In the genomic region with DNA sequence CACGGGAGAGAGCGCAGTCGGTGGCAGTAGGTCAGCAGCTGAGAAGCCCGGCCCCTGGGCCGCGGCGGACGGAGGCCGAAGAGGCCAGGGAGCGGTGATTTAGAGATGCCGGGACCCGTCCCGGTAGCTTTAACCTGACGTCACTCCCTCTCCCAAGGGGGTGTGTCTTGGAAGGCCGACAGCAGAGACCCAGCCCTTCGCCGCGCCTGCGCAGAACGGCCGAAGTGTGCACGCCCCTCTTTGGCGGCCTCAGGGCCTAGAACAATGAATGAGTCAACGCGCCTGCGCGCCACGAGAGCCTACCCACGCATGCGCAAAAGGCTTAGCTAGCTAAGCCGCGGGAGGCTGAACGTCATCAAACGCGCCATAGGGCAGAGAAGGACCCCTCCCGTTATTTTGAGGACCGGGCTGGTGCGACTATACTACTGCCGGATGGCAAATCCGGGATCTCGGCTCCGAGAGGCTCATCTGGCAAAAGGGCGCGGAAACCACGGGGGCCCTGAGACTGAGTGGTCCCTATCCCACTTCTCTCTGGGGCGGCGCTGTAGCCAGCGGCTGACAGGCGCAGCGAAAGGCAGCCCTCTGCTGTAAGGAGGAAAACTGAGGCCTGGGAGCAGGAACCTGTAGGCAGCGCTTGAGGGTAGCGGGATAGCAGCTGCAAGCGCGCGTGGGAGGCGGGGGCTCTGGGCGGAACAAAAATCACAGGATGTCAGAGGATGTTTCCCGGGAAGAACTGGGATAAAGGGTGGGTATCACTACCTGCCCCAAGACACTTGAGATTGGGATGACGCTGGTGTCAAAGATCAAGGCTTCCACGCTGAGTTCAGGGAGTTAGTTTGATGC, we compare ENCODE assay signal across 1 cellular context.
TF ChIP-seq lines count a peak whose summit lies in the region.

A gene with protein sequence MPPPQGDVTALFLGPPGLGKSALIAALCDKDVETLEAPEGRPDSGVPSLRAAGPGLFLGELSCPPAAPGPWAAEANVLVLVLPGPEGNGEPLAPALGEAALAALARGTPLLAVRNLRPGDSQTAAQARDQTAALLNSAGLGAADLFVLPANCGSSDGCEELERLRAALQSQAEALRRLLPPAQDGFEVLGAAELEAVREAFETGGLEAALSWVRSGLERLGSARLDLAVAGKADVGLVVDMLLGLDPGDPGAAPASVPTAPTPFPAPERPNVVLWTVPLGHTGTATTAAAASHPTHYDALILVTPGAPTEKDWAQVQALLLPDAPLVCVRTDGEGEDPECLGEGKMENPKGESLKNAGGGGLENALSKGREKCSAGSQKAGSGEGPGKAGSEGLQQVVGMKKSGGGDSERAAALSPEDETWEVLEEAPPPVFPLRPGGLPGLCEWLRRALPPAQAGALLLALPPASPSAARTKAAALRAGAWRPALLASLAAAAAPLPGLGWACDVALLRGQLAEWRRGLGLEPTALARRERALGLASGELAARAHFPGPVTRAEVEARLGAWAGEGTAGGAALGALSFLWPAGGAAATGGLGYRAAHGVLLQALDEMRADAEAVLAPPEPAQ (minus strand): TSS at position 136 of the 843 bp plus-strand sequence. CDS start 796 bp downstream, outside the sequence.
A gene with protein sequence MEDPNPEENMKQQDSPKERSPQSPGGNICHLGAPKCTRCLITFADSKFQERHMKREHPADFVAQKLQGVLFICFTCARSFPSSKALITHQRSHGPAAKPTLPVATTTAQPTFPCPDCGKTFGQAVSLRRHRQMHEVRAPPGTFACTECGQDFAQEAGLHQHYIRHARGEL (plus strand): TSS at position 597 of the 843 bp plus-strand sequence. CDS start 514 bp downstream, outside the sequence.

TF ChIP-seq in GM12878, 131 proteins besides CTCF, POLR2A, EP300 and RAD21 (continued from another document and continues in another):
- TF ChIP-seq, protein P1, sequence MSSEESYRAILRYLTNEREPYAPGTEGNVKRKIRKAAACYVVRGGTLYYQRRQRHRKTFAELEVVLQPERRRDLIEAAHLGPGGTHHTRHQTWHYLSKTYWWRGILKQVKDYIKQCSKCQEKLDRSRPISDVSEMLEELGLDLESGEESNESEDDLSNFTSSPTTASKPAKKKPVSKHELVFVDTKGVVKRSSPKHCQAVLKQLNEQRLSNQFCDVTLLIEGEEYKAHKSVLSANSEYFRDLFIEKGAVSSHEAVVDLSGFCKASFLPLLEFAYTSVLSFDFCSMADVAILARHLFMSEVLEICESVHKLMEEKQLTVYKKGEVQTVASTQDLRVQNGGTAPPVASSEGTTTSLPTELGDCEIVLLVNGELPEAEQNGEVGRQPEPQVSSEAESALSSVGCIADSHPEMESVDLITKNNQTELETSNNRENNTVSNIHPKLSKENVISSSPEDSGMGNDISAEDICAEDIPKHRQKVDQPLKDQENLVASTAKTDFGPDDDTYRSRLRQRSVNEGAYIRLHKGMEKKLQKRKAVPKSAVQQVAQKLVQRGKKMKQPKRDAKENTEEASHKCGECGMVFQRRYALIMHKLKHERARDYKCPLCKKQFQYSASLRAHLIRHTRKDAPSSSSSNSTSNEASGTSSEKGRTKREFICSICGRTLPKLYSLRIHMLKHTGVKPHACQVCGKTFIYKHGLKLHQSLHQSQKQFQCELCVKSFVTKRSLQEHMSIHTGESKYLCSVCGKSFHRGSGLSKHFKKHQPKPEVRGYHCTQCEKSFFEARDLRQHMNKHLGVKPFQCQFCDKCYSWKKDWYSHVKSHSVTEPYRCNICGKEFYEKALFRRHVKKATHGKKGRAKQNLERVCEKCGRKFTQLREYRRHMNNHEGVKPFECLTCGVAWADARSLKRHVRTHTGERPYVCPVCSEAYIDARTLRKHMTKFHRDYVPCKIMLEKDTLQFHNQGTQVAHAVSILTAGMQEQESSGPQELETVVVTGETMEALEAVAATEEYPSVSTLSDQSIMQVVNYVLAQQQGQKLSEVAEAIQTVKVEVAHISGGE (CRISPR knock-in tag; IDR thresholded peaks at IDR 0.05) = no peak
- TF ChIP-seq MTA3 (IDR thresholded peaks at IDR 0.05; ENCODE audit: borderline replicate concordance, low read length) (no peak), TCF12 (IDR thresholded peaks at IDR 0.05; ENCODE audit: low read depth, low read length) (no peak), NR2C2 (IDR thresholded peaks at IDR 0.05; ENCODE audit: borderline replicate concordance, control insufficient read depth, insufficient read length, low read depth) (no peak), GABPA (IDR thresholded peaks at IDR 0.05; ENCODE audit: low read depth) (no peak), KDM1A (IDR thresholded peaks at IDR 0.05; ENCODE audit: borderline replicate concordance) (no peak), POLR2AphosphoS5 (IDR thresholded peaks at IDR 0.05; ENCODE audit: low read length) (peak; percentile 46; the same call in 1 of the 2 replicates), CHD4 (IDR thresholded peaks at IDR 0.05) (no peak), RB1 (IDR thresholded peaks at IDR 0.05; ENCODE audit: borderline replicate concordance) (peak; percentile 97; the same call in 1 of the 2 replicates), ZNF217 (IDR thresholded peaks at IDR 0.05) (no peak), STAT3 (IDR thresholded peaks at IDR 0.05; ENCODE audit: low read depth, low read length) (no peak), FOXK2 (IDR thresholded peaks at IDR 0.05) (peak; percentile 61), ETV6 (conservative IDR thresholded peaks at IDR 0.05 in 1 of 2, IDR thresholded peaks at IDR 0.05 in 1 of 2; ENCODE audit: borderline replicate concordance in 1 of 2, low read depth in 1 of 2) (no peak), MYB (IDR thresholded peaks at IDR 0.05; ENCODE audit: borderline replicate concordance, low read depth, low read length) (peak; percentile 100), YBX1 (IDR thresholded peaks at IDR 0.05) (no peak), CEBPB (IDR thresholded peaks at IDR 0.05; ENCODE audit: borderline replicate concordance in 1 of 2, low read depth in 2 of 2, low read length in 2 of 2) (no peak), CREB1 (IDR thresholded peaks at IDR 0.05; ENCODE audit: low read depth) (peak; percentile 100), ZNF384 (IDR thresholded peaks at IDR 0.05; ENCODE audit: borderline replicate concordance, low read depth, low read length) (no peak)
- TF ChIP-seq, protein P2, sequence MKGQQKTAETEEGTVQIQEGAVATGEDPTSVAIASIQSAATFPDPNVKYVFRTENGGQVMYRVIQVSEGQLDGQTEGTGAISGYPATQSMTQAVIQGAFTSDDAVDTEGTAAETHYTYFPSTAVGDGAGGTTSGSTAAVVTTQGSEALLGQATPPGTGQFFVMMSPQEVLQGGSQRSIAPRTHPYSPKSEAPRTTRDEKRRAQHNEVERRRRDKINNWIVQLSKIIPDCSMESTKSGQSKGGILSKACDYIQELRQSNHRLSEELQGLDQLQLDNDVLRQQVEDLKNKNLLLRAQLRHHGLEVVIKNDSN (IDR thresholded peaks at IDR 0.05; ENCODE audit: borderline replicate concordance, extremely low read length, insufficient read depth, low read depth, low read length) = no peak
- TF ChIP-seq, protein P3, sequence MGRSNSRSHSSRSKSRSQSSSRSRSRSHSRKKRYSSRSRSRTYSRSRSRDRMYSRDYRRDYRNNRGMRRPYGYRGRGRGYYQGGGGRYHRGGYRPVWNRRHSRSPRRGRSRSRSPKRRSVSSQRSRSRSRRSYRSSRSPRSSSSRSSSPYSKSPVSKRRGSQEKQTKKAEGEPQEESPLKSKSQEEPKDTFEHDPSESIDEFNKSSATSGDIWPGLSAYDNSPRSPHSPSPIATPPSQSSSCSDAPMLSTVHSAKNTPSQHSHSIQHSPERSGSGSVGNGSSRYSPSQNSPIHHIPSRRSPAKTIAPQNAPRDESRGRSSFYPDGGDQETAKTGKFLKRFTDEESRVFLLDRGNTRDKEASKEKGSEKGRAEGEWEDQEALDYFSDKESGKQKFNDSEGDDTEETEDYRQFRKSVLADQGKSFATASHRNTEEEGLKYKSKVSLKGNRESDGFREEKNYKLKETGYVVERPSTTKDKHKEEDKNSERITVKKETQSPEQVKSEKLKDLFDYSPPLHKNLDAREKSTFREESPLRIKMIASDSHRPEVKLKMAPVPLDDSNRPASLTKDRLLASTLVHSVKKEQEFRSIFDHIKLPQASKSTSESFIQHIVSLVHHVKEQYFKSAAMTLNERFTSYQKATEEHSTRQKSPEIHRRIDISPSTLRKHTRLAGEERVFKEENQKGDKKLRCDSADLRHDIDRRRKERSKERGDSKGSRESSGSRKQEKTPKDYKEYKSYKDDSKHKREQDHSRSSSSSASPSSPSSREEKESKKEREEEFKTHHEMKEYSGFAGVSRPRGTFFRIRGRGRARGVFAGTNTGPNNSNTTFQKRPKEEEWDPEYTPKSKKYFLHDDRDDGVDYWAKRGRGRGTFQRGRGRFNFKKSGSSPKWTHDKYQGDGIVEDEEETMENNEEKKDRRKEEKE (IDR thresholded peaks at IDR 0.05) = no peak
- TF ChIP-seq, protein P4, sequence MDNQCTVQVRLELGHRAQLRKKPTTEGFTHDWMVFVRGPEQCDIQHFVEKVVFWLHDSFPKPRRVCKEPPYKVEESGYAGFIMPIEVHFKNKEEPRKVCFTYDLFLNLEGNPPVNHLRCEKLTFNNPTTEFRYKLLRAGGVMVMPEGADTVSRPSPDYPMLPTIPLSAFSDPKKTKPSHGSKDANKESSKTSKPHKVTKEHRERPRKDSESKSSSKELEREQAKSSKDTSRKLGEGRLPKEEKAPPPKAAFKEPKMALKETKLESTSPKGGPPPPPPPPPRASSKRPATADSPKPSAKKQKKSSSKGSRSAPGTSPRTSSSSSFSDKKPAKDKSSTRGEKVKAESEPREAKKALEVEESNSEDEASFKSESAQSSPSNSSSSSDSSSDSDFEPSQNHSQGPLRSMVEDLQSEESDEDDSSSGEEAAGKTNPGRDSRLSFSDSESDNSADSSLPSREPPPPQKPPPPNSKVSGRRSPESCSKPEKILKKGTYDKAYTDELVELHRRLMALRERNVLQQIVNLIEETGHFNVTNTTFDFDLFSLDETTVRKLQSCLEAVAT (IDR thresholded peaks at IDR 0.05) = no peak; the same call in 1 of the 2 replicates
- TF ChIP-seq, protein P5, sequence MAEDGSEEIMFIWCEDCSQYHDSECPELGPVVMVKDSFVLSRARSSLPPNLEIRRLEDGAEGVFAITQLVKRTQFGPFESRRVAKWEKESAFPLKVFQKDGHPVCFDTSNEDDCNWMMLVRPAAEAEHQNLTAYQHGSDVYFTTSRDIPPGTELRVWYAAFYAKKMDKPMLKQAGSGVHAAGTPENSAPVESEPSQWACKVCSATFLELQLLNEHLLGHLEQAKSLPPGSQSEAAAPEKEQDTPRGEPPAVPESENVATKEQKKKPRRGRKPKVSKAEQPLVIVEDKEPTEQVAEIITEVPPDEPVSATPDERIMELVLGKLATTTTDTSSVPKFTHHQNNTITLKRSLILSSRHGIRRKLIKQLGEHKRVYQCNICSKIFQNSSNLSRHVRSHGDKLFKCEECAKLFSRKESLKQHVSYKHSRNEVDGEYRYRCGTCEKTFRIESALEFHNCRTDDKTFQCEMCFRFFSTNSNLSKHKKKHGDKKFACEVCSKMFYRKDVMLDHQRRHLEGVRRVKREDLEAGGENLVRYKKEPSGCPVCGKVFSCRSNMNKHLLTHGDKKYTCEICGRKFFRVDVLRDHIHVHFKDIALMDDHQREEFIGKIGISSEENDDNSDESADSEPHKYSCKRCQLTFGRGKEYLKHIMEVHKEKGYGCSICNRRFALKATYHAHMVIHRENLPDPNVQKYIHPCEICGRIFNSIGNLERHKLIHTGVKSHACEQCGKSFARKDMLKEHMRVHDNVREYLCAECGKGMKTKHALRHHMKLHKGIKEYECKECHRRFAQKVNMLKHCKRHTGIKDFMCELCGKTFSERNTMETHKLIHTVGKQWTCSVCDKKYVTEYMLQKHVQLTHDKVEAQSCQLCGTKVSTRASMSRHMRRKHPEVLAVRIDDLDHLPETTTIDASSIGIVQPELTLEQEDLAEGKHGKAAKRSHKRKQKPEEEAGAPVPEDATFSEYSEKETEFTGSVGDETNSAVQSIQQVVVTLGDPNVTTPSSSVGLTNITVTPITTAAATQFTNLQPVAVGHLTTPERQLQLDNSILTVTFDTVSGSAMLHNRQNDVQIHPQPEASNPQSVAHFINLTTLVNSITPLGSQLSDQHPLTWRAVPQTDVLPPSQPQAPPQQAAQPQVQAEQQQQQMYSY (CRISPR knock-in tag; IDR thresholded peaks at IDR 0.05) = no peak
- TF ChIP-seq, protein P6, sequence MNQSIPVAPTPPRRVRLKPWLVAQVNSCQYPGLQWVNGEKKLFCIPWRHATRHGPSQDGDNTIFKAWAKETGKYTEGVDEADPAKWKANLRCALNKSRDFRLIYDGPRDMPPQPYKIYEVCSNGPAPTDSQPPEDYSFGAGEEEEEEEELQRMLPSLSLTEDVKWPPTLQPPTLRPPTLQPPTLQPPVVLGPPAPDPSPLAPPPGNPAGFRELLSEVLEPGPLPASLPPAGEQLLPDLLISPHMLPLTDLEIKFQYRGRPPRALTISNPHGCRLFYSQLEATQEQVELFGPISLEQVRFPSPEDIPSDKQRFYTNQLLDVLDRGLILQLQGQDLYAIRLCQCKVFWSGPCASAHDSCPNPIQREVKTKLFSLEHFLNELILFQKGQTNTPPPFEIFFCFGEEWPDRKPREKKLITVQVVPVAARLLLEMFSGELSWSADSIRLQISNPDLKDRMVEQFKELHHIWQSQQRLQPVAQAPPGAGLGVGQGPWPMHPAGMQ (IDR thresholded peaks at IDR 0.05; ENCODE audit: borderline replicate concordance) = peak; percentile 98
- TF ChIP-seq, protein P7, sequence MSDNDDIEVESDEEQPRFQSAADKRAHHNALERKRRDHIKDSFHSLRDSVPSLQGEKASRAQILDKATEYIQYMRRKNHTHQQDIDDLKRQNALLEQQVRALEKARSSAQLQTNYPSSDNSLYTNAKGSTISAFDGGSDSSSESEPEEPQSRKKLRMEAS (IDR thresholded peaks at IDR 0.05; ENCODE audit: low read depth, low read length) = no peak; the same call in 1 of the 2 replicates
- TF ChIP-seq, protein P8, sequence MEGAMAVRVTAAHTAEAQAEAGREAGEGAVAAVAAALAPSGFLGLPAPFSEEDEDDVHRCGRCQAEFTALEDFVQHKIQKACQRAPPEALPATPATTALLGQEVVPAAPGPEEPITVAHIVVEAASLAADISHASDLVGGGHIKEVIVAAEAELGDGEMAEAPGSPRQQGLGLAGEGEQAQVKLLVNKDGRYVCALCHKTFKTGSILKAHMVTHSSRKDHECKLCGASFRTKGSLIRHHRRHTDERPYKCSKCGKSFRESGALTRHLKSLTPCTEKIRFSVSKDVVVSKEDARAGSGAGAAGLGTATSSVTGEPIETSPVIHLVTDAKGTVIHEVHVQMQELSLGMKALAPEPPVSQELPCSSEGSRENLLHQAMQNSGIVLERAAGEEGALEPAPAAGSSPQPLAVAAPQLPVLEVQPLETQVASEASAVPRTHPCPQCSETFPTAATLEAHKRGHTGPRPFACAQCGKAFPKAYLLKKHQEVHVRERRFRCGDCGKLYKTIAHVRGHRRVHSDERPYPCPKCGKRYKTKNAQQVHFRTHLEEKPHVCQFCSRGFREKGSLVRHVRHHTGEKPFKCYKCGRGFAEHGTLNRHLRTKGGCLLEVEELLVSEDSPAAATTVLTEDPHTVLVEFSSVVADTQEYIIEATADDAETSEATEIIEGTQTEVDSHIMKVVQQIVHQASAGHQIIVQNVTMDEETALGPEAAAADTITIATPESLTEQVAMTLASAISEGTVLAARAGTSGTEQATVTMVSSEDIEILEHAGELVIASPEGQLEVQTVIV (IDR thresholded peaks at IDR 0.05; ENCODE audit: borderline replicate concordance, partially characterized antibody) = no peak
- TF ChIP-seq, protein P9, sequence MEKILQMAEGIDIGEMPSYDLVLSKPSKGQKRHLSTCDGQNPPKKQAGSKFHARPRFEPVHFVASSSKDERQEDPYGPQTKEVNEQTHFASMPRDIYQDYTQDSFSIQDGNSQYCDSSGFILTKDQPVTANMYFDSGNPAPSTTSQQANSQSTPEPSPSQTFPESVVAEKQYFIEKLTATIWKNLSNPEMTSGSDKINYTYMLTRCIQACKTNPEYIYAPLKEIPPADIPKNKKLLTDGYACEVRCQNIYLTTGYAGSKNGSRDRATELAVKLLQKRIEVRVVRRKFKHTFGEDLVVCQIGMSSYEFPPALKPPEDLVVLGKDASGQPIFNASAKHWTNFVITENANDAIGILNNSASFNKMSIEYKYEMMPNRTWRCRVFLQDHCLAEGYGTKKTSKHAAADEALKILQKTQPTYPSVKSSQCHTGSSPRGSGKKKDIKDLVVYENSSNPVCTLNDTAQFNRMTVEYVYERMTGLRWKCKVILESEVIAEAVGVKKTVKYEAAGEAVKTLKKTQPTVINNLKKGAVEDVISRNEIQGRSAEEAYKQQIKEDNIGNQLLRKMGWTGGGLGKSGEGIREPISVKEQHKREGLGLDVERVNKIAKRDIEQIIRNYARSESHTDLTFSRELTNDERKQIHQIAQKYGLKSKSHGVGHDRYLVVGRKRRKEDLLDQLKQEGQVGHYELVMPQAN (conservative IDR thresholded peaks at IDR 0.05) = peak; percentile 74
